ENCODE assay signal across 1 cellular context in genomic region chr11:72321381-72321996, GRCh38.
A peak's percentile ranks its signal among the peaks of the same experiment; 100 is the strongest.
TF ChIP-seq lines count a peak whose summit lies in the region.

No MANE protein-coding gene starts in this region.

TF ChIP-seq in K562, 482 proteins besides CTCF, POLR2A, EP300 and RAD21 (continued from another document and continues in another):
- TF ChIP-seq PKNOX1 (IDR thresholded peaks at IDR 0.05) (peak; percentile 34; the same call in 1 of the 2 replicates), MAX (CRISPR knock-in tag; IDR thresholded peaks at IDR 0.05) (peak; percentile 15; the same call in 1 of the 2 replicates), ZNF589 (CRISPR knock-in tag; IDR thresholded peaks at IDR 0.05; ENCODE audit: low read depth) (peak; percentile 78; the same call in 1 of the 2 replicates), ZFP91 (CRISPR knock-in tag; IDR thresholded peaks at IDR 0.05) (no peak), RNF2 (IDR thresholded peaks at IDR 0.05) (peak; percentile 39; the same call in 1 of the 2 replicates), ZNF584 (CRISPR knock-in tag; IDR thresholded peaks at IDR 0.05; ENCODE audit: low read depth) (peak; percentile 24; the same call in 1 of the 2 replicates), ZNF347 (CRISPR knock-in tag; IDR thresholded peaks at IDR 0.05; ENCODE audit: low read depth) (no peak), NFIC (IDR thresholded peaks at IDR 0.05) (peak; percentile 84), ZNF551 (CRISPR knock-in tag; IDR thresholded peaks at IDR 0.05) (no peak), PCBP2 (IDR thresholded peaks at IDR 0.05; ENCODE audit: low read depth, low read length, poor library complexity, severe bottlenecking) (no peak), CBX2 (IDR thresholded peaks at IDR 0.05; ENCODE audit: insufficient read depth, low read length, poor library complexity, severe bottlenecking) (no peak), CAMTA2 (CRISPR knock-in tag; conservative IDR thresholded peaks at IDR 0.05) (no peak), TEAD4 (IDR thresholded peaks at IDR 0.05; ENCODE audit: low read length) (peak; percentile 89), TEAD4 (CRISPR knock-in tag; IDR thresholded peaks at IDR 0.05; ENCODE audit: borderline replicate concordance) (no peak), SOX6 (IDR thresholded peaks at IDR 0.05) (peak; percentile 79), TFAP4 (CRISPR knock-in tag; IDR thresholded peaks at IDR 0.05; ENCODE audit: borderline replicate concordance) (peak; percentile 63; the same call in 1 of the 2 replicates), ZNF311 (CRISPR knock-in tag; IDR thresholded peaks at IDR 0.05) (no peak), ZNF436 (CRISPR knock-in tag; IDR thresholded peaks at IDR 0.05) (no peak), RCOR1 (IDR thresholded peaks at IDR 0.05; ENCODE audit: borderline replicate concordance in 1 of 2, low read depth in 2 of 2, low read length in 2 of 2) (peak; percentile 63 to 76), KLF6 (CRISPR knock-in tag; IDR thresholded peaks at IDR 0.05; ENCODE audit: borderline replicate concordance) (no peak), RBM39 (optimal IDR thresholded peaks at IDR 0.05; ENCODE audit: low read depth, low read length) (no peak), KAT8 (IDR thresholded peaks at IDR 0.05; ENCODE audit: low read depth) (no peak), THRA (IDR thresholded peaks at IDR 0.05) (peak; percentile 25; the same call in 1 of the 2 replicates), ZNF644 (tag; IDR thresholded peaks at IDR 0.05; ENCODE audit: low read depth) (no peak), ZNF561 (CRISPR knock-in tag; conservative IDR thresholded peaks at IDR 0.05) (no peak), ARNT (IDR thresholded peaks at IDR 0.05) (peak; percentile 60 to 80; a peak in 3 of 4 replicates), EHMT2 (IDR thresholded peaks at IDR 0.05) (peak; percentile 86), NFE2 (IDR thresholded peaks at IDR 0.05; ENCODE audit: low read depth) (peak; percentile 66; the same call in 1 of the 2 replicates), ZNF395 (CRISPR knock-in tag; IDR thresholded peaks at IDR 0.05) (no peak), TCF3 (CRISPR knock-in tag; IDR thresholded peaks at IDR 0.05) (peak; percentile 94), NCOA6 (IDR thresholded peaks at IDR 0.05) (peak; percentile 50; the same call in 1 of the 2 replicates), SMAD4 (CRISPR knock-in tag; conservative IDR thresholded peaks at IDR 0.05) (peak; percentile 58; the same call in 1 of the 2 replicates), ZKSCAN8 (CRISPR knock-in tag; IDR thresholded peaks at IDR 0.05) (peak; percentile 67), MAFF (IDR thresholded peaks at IDR 0.05; ENCODE audit: low read length) (peak; percentile 36; the same call in 1 of the 2 replicates), ATF6 (CRISPR knock-in tag; IDR thresholded peaks at IDR 0.05) (no peak), ZBTB17 (CRISPR knock-in tag; IDR thresholded peaks at IDR 0.05) (peak; percentile 31; the same call in 1 of the 2 replicates), STAT5B (CRISPR knock-in tag; IDR thresholded peaks at IDR 0.05) (no peak), ZNF518B (CRISPR knock-in tag; IDR thresholded peaks at IDR 0.05) (no peak), JUND (IDR thresholded peaks at IDR 0.05; ENCODE audit: borderline replicate concordance, low read depth, low read length) (peak; percentile 98), JUND (tag; IDR thresholded peaks at IDR 0.05; ENCODE audit: borderline replicate concordance, low read depth, low read length) (peak; percentile 98), PURB (CRISPR knock-in tag; IDR thresholded peaks at IDR 0.05; ENCODE audit: low read depth) (no peak), ZNF445 (CRISPR knock-in tag; IDR thresholded peaks at IDR 0.05; ENCODE audit: low read depth) (no peak), ZNF408 (CRISPR knock-in tag; IDR thresholded peaks at IDR 0.05; ENCODE audit: low read depth) (no peak), RBFOX2 (IDR thresholded peaks at IDR 0.05; ENCODE audit: low read depth, low read length) (no peak), DIDO1 (tag; IDR thresholded peaks at IDR 0.05; ENCODE audit: low read depth) (no peak), BHLHE40 (IDR thresholded peaks at IDR 0.05; ENCODE audit: low read length) (peak; percentile 21; the same call in 1 of the 2 replicates), POLR2AphosphoS5 (IDR thresholded peaks at IDR 0.05; ENCODE audit: control insufficient read depth, insufficient read depth, low read depth, low read length) (peak; percentile 84), TOE1 (IDR thresholded peaks at IDR 0.05; ENCODE audit: borderline replicate concordance) (0 out of 2 replicates have a peak, but pooled peaks have one; percentile 46), TOE1 (CRISPR knock-in tag; IDR thresholded peaks at IDR 0.05; ENCODE audit: borderline replicate concordance, low read depth) (no peak), ZMIZ1 (IDR thresholded peaks at IDR 0.05; ENCODE audit: low read depth in 2 of 2, low read length in 2 of 2) (peak in 1 of 2 experiments; percentile 81; a peak in 2 of 4 replicates), ZBTB43 (CRISPR knock-in tag; IDR thresholded peaks at IDR 0.05) (no peak), MTA2 (IDR thresholded peaks at IDR 0.05; ENCODE audit: low read depth) (peak; percentile 90), RFX7 (CRISPR knock-in tag; IDR thresholded peaks at IDR 0.05) (no peak), SMARCC2 (IDR thresholded peaks at IDR 0.05; ENCODE audit: low read depth) (peak; percentile 97)
